In the genomic region with DNA sequence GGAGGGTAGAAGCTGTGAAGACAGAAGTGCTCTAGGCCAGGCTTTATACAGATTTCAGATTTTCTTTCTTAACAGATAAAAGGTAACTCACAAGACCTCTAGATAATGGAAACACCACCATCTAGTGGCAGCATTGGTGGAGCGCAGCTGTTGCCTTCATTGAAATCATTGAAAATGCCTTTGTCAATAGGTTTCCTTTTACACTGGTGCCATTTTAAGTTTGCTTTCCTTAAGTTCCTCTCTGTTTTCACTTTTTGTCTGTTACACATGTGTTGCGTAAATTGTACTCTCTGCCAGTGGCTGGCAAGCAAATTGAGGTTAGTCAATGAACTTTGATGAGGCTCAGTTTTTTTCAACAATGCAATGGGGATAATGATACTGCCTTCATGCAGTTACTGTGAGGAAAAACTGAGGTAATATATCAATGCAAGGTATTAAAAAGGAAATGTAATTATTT, we compare ENCODE assay signal across 8 cellular contexts. TPM values are rescaled to one million over a fixed set of nuclear protein-coding genes. Genes with fewer than 3 reads are reported as not detected.
DNase-seq lines count a peak whose midpoint lies in the region; ATAC-seq and TF ChIP-seq lines count a peak whose summit lies in the region.

No MANE protein-coding gene starts in this region.

- H4K20me1 ChIP-seq in DND-41 (ENCODE audit: insufficient read depth, low read length) = no peaks in the 10 kb centered on the region

- H3K36me3 ChIP-seq in DND-41 (ENCODE audit: insufficient read depth, low read length) = no peaks in the 10 kb centered on the region
- no peaks in the 10 kb centered on the region for H3K36me3 ChIP-seq in breast epithelium

- H3K27ac ChIP-seq in DND-41 (ENCODE audit: low read length) (no peak overlapping the region), VCaP (no peak overlapping the region), breast epithelium (no peak overlapping the region)

- intact Hi-C loops in breast epithelium (cut with DNase I; ENCODE audit: low total_unique reads) = no loop called here

- DNase-seq in DND-41 (peak; percentile 78), NCI-H2196 treated with DMSO at 0.1 percent for 48 hours (lab: John Stamatoyannopoulos, UW; ENCODE audit: unreplicated experiment) (peak; percentile 81), breast epithelium (ENCODE audit: low spot score in 2 of 2) (peak; percentile 65 to 68), islet precursor cell (peak; percentile 88)
- DNase-seq in stimulated activated CD4-positive, alpha-beta T cell treated with anti-CD3 and anti-CD28 coated beads, Interleukin-1b, Interleukin-23, amount 100 ng/mL, for 24 hours (ENCODE audit: low read depth in 4 of 4, low spot score in 1 of 4) = peak; percentile 35 to 58 (median 56)

- no peak overlapping the region for H3K4me2 ChIP-seq in DND-41 (ENCODE audit: insufficient read depth, low read length)

- H3K9me3 ChIP-seq in DND-41 (ENCODE audit: insufficient read depth, low read length, severe bottlenecking) (peaks cover 2% of the 10 kb centered on the region), breast epithelium (peaks cover 0 to 12% of the 10 kb centered on the region in 2 donors)

- H3K79me2 ChIP-seq in DND-41 (ENCODE audit: insufficient read depth, low read length) = no peaks in the 10 kb centered on the region

- H3K4me3 ChIP-seq in DND-41 (ENCODE audit: low read depth in 1 of 2, low read length in 2 of 2) = no peak overlapping the region
- no peak overlapping the region for H3K4me3 ChIP-seq in breast epithelium

- H3K27me3 ChIP-seq in DND-41 (ENCODE audit: insufficient read depth, low read length, poor library complexity) (no peaks in the 10 kb centered on the region), breast epithelium (no peaks in the 10 kb centered on the region)

- TF ChIP-seq CTCF in DND-41 (IDR thresholded peaks at IDR 0.05; ENCODE audit: borderline replicate concordance, extremely low read depth, low read length, poor library complexity, severe bottlenecking) = peak; percentile 100
- peak; percentile 82 for TF ChIP-seq CTCF in VCaP (conservative IDR thresholded peaks at IDR 0.05)
- TF ChIP-seq CTCF in breast epithelium (IDR thresholded peaks at IDR 0.05) = peak; percentile 81 to 89 (median 83)

- H2AFZ ChIP-seq in DND-41 (ENCODE audit: low read depth, low read length) = no peak overlapping the region

- H3K4me1 ChIP-seq in DND-41 (ENCODE audit: insufficient read depth, low read length) (no peaks in the 10 kb centered on the region), breast epithelium (no peaks in the 10 kb centered on the region)

- TF ChIP-seq POLR2A in breast epithelium (IDR thresholded peaks at IDR 0.05) = no peak

- ATAC-seq in DND-41 (ENCODE audit: insufficient read depth, low read depth) (peak; percentile 92), HG02852 (IDR thresholded peaks at IDR 0.05; ENCODE audit: unreplicated experiment) (peak; percentile 56), HG03460 (IDR thresholded peaks at IDR 0.05; ENCODE audit: unreplicated experiment) (no peak)

- no peak overlapping the region for H3K9ac ChIP-seq in DND-41 (ENCODE audit: low read depth, low read length)

RNA-seq across cellular contexts. Expression of gene ALDH1L2, which starts 31.1 kb away (rescaled TPM):
- total RNA-seq in breast epithelium = 1 to 10 TPM; 2.3 to 7.8 (median 6.7) TPM

RNA-seq across cellular contexts. Expression of gene WASHC4, which starts 54.4 kb away (rescaled TPM):
- 10 to 100 TPM; 65.6 to 90.3 (median 88.2) TPM for total RNA-seq in breast epithelium
